18 cellular contexts compared by ENCODE assay signal in genomic region chr17:57554826-57555635, GRCh38.
DNase-seq lines count a peak whose midpoint lies in the region; FAIRE-seq and TF ChIP-seq lines count a peak whose summit lies in the region.
"Had no signal": no experiment of that assay in that cellular context is flagged by ENCODE, and none has a peak within 500 bp of the region (broad histone marks: within the 10 kb centered on the region; RNA-seq: fewer than 3 reads in every experiment).

No MANE protein-coding gene starts in this region.

- no peak overlapping the region for H3K9ac ChIP-seq in H1 (replicated peaks in 1 of 4; ENCODE audit: extremely low read depth in 1 of 4, low read depth in 3 of 4, low read length in 3 of 4)

- H3K36me3 ChIP-seq in DOHH2 (ENCODE audit: control insufficient read depth, low read length) (peaks cover 46% of the 10 kb centered on the region), H1 (ENCODE audit: control insufficient read depth in 2 of 4, insufficient read depth in 4 of 4, low read length in 3 of 4) (no peaks in the 10 kb centered on the region)

- TF ChIP-seq POLR2A in H1 (IDR thresholded peaks at IDR 0.05; ENCODE audit: control extremely low read depth in 1 of 2, low read depth in 2 of 2, low read length in 2 of 2) (no peak), lower leg skin (IDR thresholded peaks at IDR 0.05) (no peak)

- no peak for TF ChIP-seq EP300 in H1 (IDR thresholded peaks at IDR 0.05; ENCODE audit: borderline replicate concordance in 1 of 2, low read depth in 2 of 2, low read length in 2 of 2)

- H2BK12ac ChIP-seq in H1 (ENCODE audit: low read depth, low read length): no peak overlapping the region; the same call in 1 of the 2 replicates

- H3K79me2 ChIP-seq in DOHH2 (ENCODE audit: control insufficient read depth, low read length) (peaks cover 78% of the 10 kb centered on the region), H1 (ENCODE audit: control insufficient read depth in 1 of 2, insufficient read depth in 2 of 2, low read length in 2 of 2) (peaks cover 0 to 5% of the 10 kb centered on the region in 2 experiments; a peak in 1 of 4 replicates)

- no peak overlapping the region for H2BK120ac ChIP-seq in H1 (replicated peaks; ENCODE audit: low read depth, low read length)

- DNase-seq in NCI-H2171 treated with DMSO at 0.1 percent for 48 hours (lab: John Stamatoyannopoulos, UW) (peak; percentile 80), H1 (ENCODE audit: low read depth in 1 of 2, low spot score in 2 of 2) (no peak), nucleus accumbens (lab: John Stamatoyannopoulos, UW) (peak in 31 of 56 donors; percentile 22 to 77 (median 50)), RPMI8226 (no peak), lower leg skin (ENCODE audit: low spot score in 2 of 2) (no peak)
- DNase-seq in activated CD4-positive, alpha-beta T cell treated with anti-CD3 and anti-CD28 coated beads, Interleukin-2, amount 50 U/mL, for 4 hours: no peak
- no peak for DNase-seq in effector CD8-positive, alpha-beta T cell (lab: John Stamatoyannopoulos, UW)
- DNase-seq: activated CD4-positive, alpha-beta T cell treated with anti-CD3 and anti-CD28 coated beads for 36 hours; activated T-cell treated with anti-CD3 and anti-CD28 coated beads, Interleukin-2, amount 50 U/mL, for 4 hours; aorta; CD4-positive, alpha-beta T cell; effector memory CD4-positive, alpha-beta T cell; foreskin fibroblast; H7; islet precursor cell; naive thymus-derived CD4-positive, alpha-beta T cell had no signal

- H3K4me1 ChIP-seq in DOHH2 (ENCODE audit: control insufficient read depth, low read length) (peaks cover 98% of the 10 kb centered on the region), H1 (replicated peaks in 1 of 4; ENCODE audit: control insufficient read depth in 3 of 4, insufficient read depth in 4 of 4, low read length in 3 of 4) (peaks cover 8 to 36% (median 16%) of the 10 kb centered on the region in 4 experiments)

- H3K27me3 ChIP-seq in DOHH2 (ENCODE audit: control insufficient read depth, low read length): no peaks in the 10 kb centered on the region
- 0 out of 7 replicates have a peak, but pooled peaks cover 0 to 2% (median 0%) of the 10 kb centered on the region in 4 experiments for H3K27me3 ChIP-seq in H1 (replicated peaks in 1 of 4; ENCODE audit: control insufficient read depth in 3 of 4, extremely low read depth in 1 of 4, insufficient read depth in 3 of 4, low read length in 3 of 4)

- no peaks in the 10 kb centered on the region for H4K20me1 ChIP-seq in DOHH2 (ENCODE audit: control insufficient read depth, insufficient read depth, low read depth, low read length)
- peaks cover 8 to 12% of the 10 kb centered on the region in 2 experiments for H4K20me1 ChIP-seq in H1 (replicated peaks in 1 of 2; ENCODE audit: control insufficient read depth in 1 of 2, insufficient read depth in 2 of 2, low read length in 2 of 2)

- H3K27ac ChIP-seq in DOHH2 (ENCODE audit: low read depth, low read length) (peak overlapping the region; percentile 98), H1 (ENCODE audit: low read depth, low read length) (peak overlapping the region; percentile 41; the same call in 1 of the 2 replicates)
- H3K27ac ChIP-seq: skin epidermis had no signal

- H3K4me2 ChIP-seq in DOHH2 (ENCODE audit: low read length): peak overlapping the region; percentile 95
- H3K4me2 ChIP-seq in H1 (ENCODE audit: insufficient read depth in 1 of 2, low read depth in 2 of 2, low read length in 2 of 2): 0 out of 4 replicates have a peak overlapping the region, but pooled peaks of 1 of the 2 experiments have one; percentile 21

- 84% methylated on average over 16 of the region's 16 CpGs; no CpG with 5 or more reads in 1 of the 2 experiments for WGBS in H1 (ENCODE audit: extremely low coverage in 1 of 2, insufficient coverage in 1 of 2, insufficient read length in 1 of 2, insufficient replicate concordance in 2 of 2, low coverage in 1 of 2, low lambda C conversion rate in 2 of 2, missing lambda C conversion rate in 1 of 2), 2 experiments
- 86 to 88% methylated on average over 16 of the region's 16 CpGs for WGBS in lower leg skin, 2 donors

- POLR2A ChIA-PET in H1 (lab: Charles Lee; ENCODE audit: partially characterized antibody): no interaction called here

- no peaks in the 10 kb centered on the region for H3K9me2 ChIP-seq in DOHH2 (replicated peaks; ENCODE audit: control insufficient read depth, low read length)

- H3F3A ChIP-seq in DOHH2 (ENCODE audit: control insufficient read depth, insufficient read depth): peaks cover 30% of the 10 kb centered on the region

- intact Hi-C loops in lower leg skin (cut with DNase I; ENCODE audit: low total_unique reads): no loop called here

- H2AK5ac ChIP-seq in H1 (ENCODE audit: low read depth, low read length): peak overlapping the region; percentile 24; the same call in 1 of the 2 replicates

- no peak overlapping the region for H3K23ac ChIP-seq in H1 (ENCODE audit: insufficient read length)

- no peak overlapping the region for H2BK20ac ChIP-seq in H1 (ENCODE audit: low read length)

- no peak overlapping the region for H4K91ac ChIP-seq in H1 (replicated peaks; ENCODE audit: insufficient read length, low read length)

- H4K5ac ChIP-seq in H1 (ENCODE audit: insufficient read length, low read depth, low read length): no peak overlapping the region

- peak overlapping the region; percentile 38; the same call in 1 of the 2 replicates for H2BK5ac ChIP-seq in H1 (ENCODE audit: low read depth, low read length)

- no peak for TF ChIP-seq CTCF in DOHH2 (IDR thresholded peaks at IDR 0.05; ENCODE audit: low read depth, low read length, poor library complexity, severe bottlenecking)
- TF ChIP-seq CTCF in H1 (IDR thresholded peaks at IDR 0.05; ENCODE audit: control extremely low read depth in 1 of 3, insufficient read depth in 1 of 3, low read depth in 1 of 3, low read length in 3 of 3): no peak
- no peak for TF ChIP-seq CTCF in lower leg skin (IDR thresholded peaks at IDR 0.05)

- H4K8ac ChIP-seq in H1 (ENCODE audit: extremely low read depth, insufficient read depth, low read length): peak overlapping the region; percentile 1; the same call in 1 of the 2 replicates

- H3K4me3 ChIP-seq in DOHH2 (ENCODE audit: low read length): peak overlapping the region; percentile 88; the same call in 1 of the 2 replicates
- no peak overlapping the region for H3K4me3 ChIP-seq in H1 (ENCODE audit: extremely low read depth in 1 of 4, insufficient read depth in 2 of 4, low read depth in 3 of 4, low read length in 4 of 4)
- no peak overlapping the region for H3K4me3 ChIP-seq in lower leg skin (ENCODE audit: low read depth, poor library complexity, severe bottlenecking)
- H3K4me3 ChIP-seq: skin epidermis had no signal

- no peak overlapping the region for H2AFZ ChIP-seq in H1 (ENCODE audit: low read length)

- CTCF ChIA-PET in H1 (lab: Charles Lee; ENCODE audit: partially characterized antibody): interaction anchor here (0.6 to 6.4 kb wide), 11 partner anchors 11 to 306 kb away, joined by 3 to 98 read pairs (median 4); no protein-coding TSS in a partner anchor

- H3K56ac ChIP-seq in H1 (replicated peaks; ENCODE audit: insufficient read length, low read depth, low read length): no peak overlapping the region

- H3K18ac ChIP-seq in H1 (ENCODE audit: extremely low read depth, low read length): no peak overlapping the region

- no peaks in the 10 kb centered on the region for H3K23me2 ChIP-seq in H1 (ENCODE audit: low read depth, low read length)

- no peak overlapping the region for H3K4ac ChIP-seq in H1 (replicated peaks; ENCODE audit: insufficient read length, low read depth, low read length)

- no peak overlapping the region for H3K14ac ChIP-seq in H1 (ENCODE audit: insufficient read length)

- H3K9me3 ChIP-seq in DOHH2 (ENCODE audit: control insufficient read depth, insufficient read depth, low read length) (no peaks in the 10 kb centered on the region), H1 (ENCODE audit: insufficient read depth in 2 of 2, low read depth in 1 of 2, low read length in 1 of 2) (no peaks in the 10 kb centered on the region)

- H2BK15ac ChIP-seq in H1 (ENCODE audit: low read length): no peak overlapping the region

- TF ChIP-seq RAD21 in H1 (IDR thresholded peaks at IDR 0.05 in 1 of 2, conservative IDR thresholded peaks at IDR 0.05 in 1 of 2; ENCODE audit: low read depth in 2 of 2, low read length in 2 of 2): no peak

- no peaks in the 10 kb centered on the region; the same call in 1 of the 2 replicates for H3K79me1 ChIP-seq in H1 (ENCODE audit: low read depth, low read length)

- FAIRE-seq in H1 (lab: Jason Lieb, UNC): no peak

TF ChIP-seq in H1, 55 proteins besides CTCF, POLR2A, EP300 and RAD21:
- no peak for TF ChIP-seq HDAC2 (IDR thresholded peaks at IDR 0.05; ENCODE audit: borderline replicate concordance in 1 of 2, low read depth in 2 of 2, low read length in 2 of 2)
- TF ChIP-seq TAF7 (optimal IDR thresholded peaks at IDR 0.05; ENCODE audit: borderline replicate concordance, low read depth, low read length): no peak
- TF ChIP-seq, protein P1, sequence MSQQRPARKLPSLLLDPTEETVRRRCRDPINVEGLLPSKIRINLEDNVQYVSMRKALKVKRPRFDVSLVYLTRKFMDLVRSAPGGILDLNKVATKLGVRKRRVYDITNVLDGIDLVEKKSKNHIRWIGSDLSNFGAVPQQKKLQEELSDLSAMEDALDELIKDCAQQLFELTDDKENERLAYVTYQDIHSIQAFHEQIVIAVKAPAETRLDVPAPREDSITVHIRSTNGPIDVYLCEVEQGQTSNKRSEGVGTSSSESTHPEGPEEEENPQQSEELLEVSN (IDR thresholded peaks at IDR 0.05): no peak
- no peak for TF ChIP-seq PHF8 (conservative IDR thresholded peaks at IDR 0.05; ENCODE audit: low read depth, low read length)
- TF ChIP-seq ATF3 (IDR thresholded peaks at IDR 0.05; ENCODE audit: insufficient read depth, low read depth, low read length): no peak
- TF ChIP-seq MAFK (IDR thresholded peaks at IDR 0.05; ENCODE audit: low read depth, low read length): no peak

Comparison
In these comparisons a context has a peak if more than half of its experiments do, and no peak if none do; other contexts are left out.
1. DNase-seq: peak in NCI-H2171 treated with DMSO at 0.1 percent for 48 hours (single experiment) and nucleus accumbens (31 of 56); none in H1 (0 of 2), activated CD4-positive, alpha-beta T cell treated with anti-CD3 and anti-CD28 coated beads, Interleukin-2, amount 50 U/mL, for 4 hours (0 of 2), RPMI8226 (single experiment), effector CD8-positive, alpha-beta T cell (single experiment) and lower leg skin (0 of 2).